14 cellular contexts compared by ENCODE assay signal in the genomic region with DNA sequence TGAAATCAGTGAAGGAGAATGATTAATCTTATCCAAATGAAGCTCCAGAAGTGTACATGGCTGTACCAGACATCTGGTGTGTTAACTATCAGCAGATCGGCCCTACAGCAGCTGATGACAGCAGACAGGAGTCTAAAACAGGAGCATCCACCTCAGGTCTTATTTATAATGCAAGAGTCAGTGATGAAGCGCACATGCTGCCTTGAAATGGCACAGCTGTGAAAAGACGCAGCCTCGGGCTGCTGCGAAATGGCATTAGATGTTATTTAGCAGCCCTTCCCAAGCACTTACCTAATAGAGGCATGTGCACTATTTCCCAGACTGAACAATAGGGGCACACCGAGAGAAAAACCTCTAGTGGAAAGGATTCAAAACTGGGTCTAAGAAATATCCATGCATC.
DNase-seq lines count a peak whose midpoint lies in the region; ATAC-seq and TF ChIP-seq lines count a peak whose summit lies in the region.
"Had no signal": no experiment of that assay in that cellular context is flagged by ENCODE, and none has a peak within 500 bp of the region (broad histone marks: within the 10 kb centered on the region; RNA-seq: fewer than 3 reads in every experiment).

No MANE protein-coding gene starts in this region.

- no peaks in the 10 kb centered on the region for H3K9me3 Mint-ChIP-seq in MCF 10A (ENCODE audit: unreplicated experiment)

- TF ChIP-seq CTCF in MCF 10A (IDR thresholded peaks at IDR 0.05; ENCODE audit: unreplicated experiment) (no peak), breast epithelium (IDR thresholded peaks at IDR 0.05) (no peak), fibroblast of villous mesenchyme (IDR thresholded peaks at IDR 0.05; ENCODE audit: insufficient read depth, low read depth, low read length) (no peak)

- intact Hi-C loops in MCF 10A (cut with micrococcal nuclease), result loop anchor here (10.0 kb wide), 1 partner anchor 656 kb away; no protein-coding TSS in a partner anchor
- intact Hi-C loops in breast epithelium (cut with DNase I; ENCODE audit: low total_unique reads), result no loop called here

- H3K27ac ChIP-seq in breast epithelium (no peak overlapping the region), subcutaneous abdominal adipose tissue (ENCODE audit: low read depth, low read length) (no peak overlapping the region)
- H3K27ac ChIP-seq: tibial artery had no signal

- no peaks in the 10 kb centered on the region for H3K4me1 ChIP-seq in breast epithelium
- H3K4me1 ChIP-seq in subcutaneous abdominal adipose tissue (ENCODE audit: control insufficient read depth in 5 of 5, insufficient read depth in 5 of 5, low read length in 5 of 5), result peaks cover 0 to 22% (median 0%) of the 10 kb centered on the region in 5 donors

- H3K27me3 ChIP-seq in breast epithelium, result no peaks in the 10 kb centered on the region
- no peaks in the 10 kb centered on the region for H3K27me3 ChIP-seq in subcutaneous abdominal adipose tissue (ENCODE audit: control insufficient read depth in 5 of 5, insufficient read depth in 4 of 5, low read length in 5 of 5)
- H3K27me3 ChIP-seq: tibial artery had no signal

- H3K4me1 Mint-ChIP-seq in MCF 10A (ENCODE audit: insufficient read depth, unreplicated experiment), result peaks cover 22% of the 10 kb centered on the region

- H3K36me3 ChIP-seq in breast epithelium (no peaks in the 10 kb centered on the region), subcutaneous abdominal adipose tissue (ENCODE audit: control insufficient read depth in 5 of 5, insufficient read depth in 5 of 5, low read length in 5 of 5) (no peaks in the 10 kb centered on the region)
- H3K36me3 ChIP-seq: tibial artery had no signal

- no peak overlapping the region for H3K4me3 Mint-ChIP-seq in MCF 10A (ENCODE audit: unreplicated experiment)
- H3K4me3 Mint-ChIP-seq: naive thymus-derived CD4-positive, alpha-beta T cell had no signal

- peak overlapping the region in 1 of 5 donors; percentile 7 for H3K9ac ChIP-seq in subcutaneous abdominal adipose tissue (ENCODE audit: low read length in 5 of 5)

- DNase-seq in MCF 10A (ENCODE audit: unreplicated experiment) (no peak), breast epithelium (ENCODE audit: low spot score in 2 of 2) (no peak), RPMI8226 (peak; percentile 4), fibroblast of villous mesenchyme (ENCODE audit: low read depth) (peak; percentile 51), HEK293T (ENCODE audit: extremely low spot score) (no peak), NCI-H2107 (lab: John Stamatoyannopoulos, UW) (no peak)
- DNase-seq: activated CD4-positive, alpha-beta T cell treated with anti-CD3 and anti-CD28 coated beads for 48 hours; KBM-7; naive thymus-derived CD4-positive, alpha-beta T cell; NCI-H1436 treated with DMSO at 0.1 percent for 48 hours; tibial artery had no signal

- H3K9me3 ChIP-seq in breast epithelium, result no peaks in the 10 kb centered on the region
- no peaks in the 10 kb centered on the region for H3K9me3 ChIP-seq in subcutaneous abdominal adipose tissue (ENCODE audit: control insufficient read depth in 5 of 5, low read length in 5 of 5)
- H3K9me3 ChIP-seq: tibial artery had no signal

- H3K36me3 Mint-ChIP-seq in MCF 10A (ENCODE audit: insufficient read depth, unreplicated experiment), result no peaks in the 10 kb centered on the region

- CTCF ChIA-PET in MCF 10A (lab: Yijun Ruan, JAX), result interaction anchor here (0.6 kb wide), 1 partner anchor 24 kb away, joined by 3 read pairs; no protein-coding TSS in a partner anchor
- CTCF ChIA-PET in HEK293T (lab: Yijun Ruan, JAX), result no interaction called here

- POLR2A ChIA-PET in MCF 10A (lab: Yijun Ruan, JAX), result no interaction called here
- POLR2A ChIA-PET in HEK293T (lab: Yijun Ruan, JAX), result interaction anchor here (0.6 kb wide), 1 partner anchor 476 kb away, joined by 3 read pairs; no protein-coding TSS in a partner anchor

- no peak for ATAC-seq in HG02885 (IDR thresholded peaks at IDR 0.05; ENCODE audit: poor library complexity, unreplicated experiment)
- ATAC-seq: naive thymus-derived CD4-positive, alpha-beta T cell had no signal

- H3K27me3 Mint-ChIP-seq in MCF 10A (ENCODE audit: insufficient read depth, unreplicated experiment), result no peaks in the 10 kb centered on the region
- H3K27me3 Mint-ChIP-seq: naive thymus-derived CD4-positive, alpha-beta T cell had no signal

- H3K4me3 ChIP-seq in breast epithelium (peak overlapping the region in 1 of 3 donors; percentile 30), fibroblast of villous mesenchyme (ENCODE audit: low read depth, low read length) (no peak overlapping the region), subcutaneous abdominal adipose tissue (ENCODE audit: low read depth in 1 of 5, low read length in 5 of 5) (peak overlapping the region in 3 of 5 donors; percentile 36 to 55 (median 49))
- H3K4me3 ChIP-seq: smooth muscle cell, tibial artery had no signal

- H3K27ac Mint-ChIP-seq in MCF 10A (ENCODE audit: low read depth, unreplicated experiment), result peak overlapping the region; percentile 46
- H3K27ac Mint-ChIP-seq: naive thymus-derived CD4-positive, alpha-beta T cell had no signal

- TF ChIP-seq POLR2A in breast epithelium (IDR thresholded peaks at IDR 0.05), result no peak

- BruUV-seq in MCF 10A (replicated peaks; lab: Mats Ljungman, UMichigan), result no TSS peak

TF ChIP-seq in HEK293T, 16 proteins besides CTCF, POLR2A, EP300 and RAD21:
- TF ChIP-seq L3MBTL2 (conservative IDR thresholded peaks at IDR 0.05), result no peak
- TF ChIP-seq SP1 (IDR thresholded peaks at IDR 0.05), result no peak
- no peak for TF ChIP-seq ZNF384 (IDR thresholded peaks at IDR 0.05)
- no peak for TF ChIP-seq CTBP1 (IDR thresholded peaks at IDR 0.05; ENCODE audit: borderline replicate concordance)
- no peak for TF ChIP-seq TARDBP (IDR thresholded peaks at IDR 0.05)
- no peak for TF ChIP-seq ELF4 (IDR thresholded peaks at IDR 0.05)
- TF ChIP-seq LEF1 (IDR thresholded peaks at IDR 0.05; ENCODE audit: borderline replicate concordance), result no peak
- TF ChIP-seq SUZ12 (IDR thresholded peaks at IDR 0.05), result no peak
- TF ChIP-seq NFRKB (IDR thresholded peaks at IDR 0.05), result no peak
- no peak for TF ChIP-seq ARNT (IDR thresholded peaks at IDR 0.05)
- TF ChIP-seq, protein P1, sequence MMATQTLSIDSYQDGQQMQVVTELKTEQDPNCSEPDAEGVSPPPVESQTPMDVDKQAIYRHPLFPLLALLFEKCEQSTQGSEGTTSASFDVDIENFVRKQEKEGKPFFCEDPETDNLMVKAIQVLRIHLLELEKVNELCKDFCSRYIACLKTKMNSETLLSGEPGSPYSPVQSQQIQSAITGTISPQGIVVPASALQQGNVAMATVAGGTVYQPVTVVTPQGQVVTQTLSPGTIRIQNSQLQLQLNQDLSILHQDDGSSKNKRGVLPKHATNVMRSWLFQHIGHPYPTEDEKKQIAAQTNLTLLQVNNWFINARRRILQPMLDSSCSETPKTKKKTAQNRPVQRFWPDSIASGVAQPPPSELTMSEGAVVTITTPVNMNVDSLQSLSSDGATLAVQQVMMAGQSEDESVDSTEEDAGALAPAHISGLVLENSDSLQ (IDR thresholded peaks at IDR 0.05), result no peak
- no peak for TF ChIP-seq FOXM1 (IDR thresholded peaks at IDR 0.05; ENCODE audit: borderline replicate concordance)
- no peak for TF ChIP-seq FOXK2 (IDR thresholded peaks at IDR 0.05)
- TF ChIP-seq FOXA1 (IDR thresholded peaks at IDR 0.05), result no peak

Comparison
In these comparisons a context has a peak if more than half of its experiments do, and no peak if none do; other contexts are left out.
1. DNase-seq: peak in RPMI8226 (single experiment) and fibroblast of villous mesenchyme (single experiment); none in MCF 10A (single experiment), breast epithelium (0 of 2), HEK293T (single experiment) and NCI-H2107 (single experiment).